Comparison of ENCODE assay signal across 14 cellular contexts in genomic region chr1:17887646-17888395, GRCh38.
"Had no signal": no experiment of that assay in that cellular context is flagged by ENCODE, and none has a peak within 500 bp of the region (broad histone marks: within the 10 kb centered on the region; RNA-seq: fewer than 3 reads in every experiment).

No MANE protein-coding gene starts in this region.

- H3K4me1 ChIP-seq: gastrocnemius medialis, lower lobe of right lung, right lobe of liver, testis had no signal

- DNase-seq: activated CD4-positive, CD25-positive, alpha-beta regulatory T cell treated with anti-CD3 and anti-CD28 coated beads, Interleukin-2, amount 50 U/mL, for 72 hours; activated naive CD4-positive, alpha-beta T cell treated with anti-CD3 and anti-CD28 coated beads, Interleukin-2, amount 50 U/mL, for 16 hours; activated T-cell treated with anti-CD3 and anti-CD28 coated beads for 4 hours; erythroblast; gastrocnemius medialis; heart left ventricle; left colon; lower lobe of right lung; stimulated activated naive CD8-positive, alpha-beta T cell treated with anti-CD3 and anti-CD28 coated beads, Interleukin-15, amount 100 ng/mL, for 72 hours; T1000; testis had no signal

- H3K27ac Mint-ChIP-seq: mesothelial cell of epicardium; stimulated activated naive CD8-positive, alpha-beta T cell treated with anti-CD3 and anti-CD28 coated beads, Interleukin-15, amount 100 ng/mL, for 72 hours had no signal

- H3K4me1 Mint-ChIP-seq: mesothelial cell of epicardium; neural crest cell; stimulated activated naive CD8-positive, alpha-beta T cell treated with anti-CD3 and anti-CD28 coated beads, Interleukin-15, amount 100 ng/mL, for 72 hours had no signal

- ATAC-seq: gastrocnemius medialis; heart left ventricle; left colon; right lobe of liver; stimulated activated naive CD8-positive, alpha-beta T cell treated with anti-CD3 and anti-CD28 coated beads, Interleukin-15, amount 100 ng/mL, for 72 hours had no signal

- H3K36me3 ChIP-seq: gastrocnemius medialis, heart left ventricle, lower lobe of right lung, right lobe of liver had no signal

- H3K9me3 ChIP-seq: gastrocnemius medialis, heart left ventricle, lower lobe of right lung, right lobe of liver, testis had no signal

- H3K27ac ChIP-seq: gastrocnemius medialis, lower lobe of right lung, right lobe of liver, testis had no signal

- H3K36me3 Mint-ChIP-seq: mesothelial cell of epicardium had no signal

- H3K4me3 ChIP-seq: gastrocnemius medialis, heart left ventricle, lower lobe of right lung, right lobe of liver, testis had no signal

- H3K4me3 Mint-ChIP-seq: mesothelial cell of epicardium; neural crest cell; stimulated activated naive CD8-positive, alpha-beta T cell treated with anti-CD3 and anti-CD28 coated beads, Interleukin-15, amount 100 ng/mL, for 72 hours had no signal

- H3K9me3 Mint-ChIP-seq: mesothelial cell of epicardium; neural crest cell; stimulated activated naive CD8-positive, alpha-beta T cell treated with anti-CD3 and anti-CD28 coated beads, Interleukin-15, amount 100 ng/mL, for 72 hours had no signal

- H3K27me3 ChIP-seq: right lobe of liver, testis had no signal
